Comparison of ENCODE assay signal across 13 cellular contexts in the genomic region with DNA sequence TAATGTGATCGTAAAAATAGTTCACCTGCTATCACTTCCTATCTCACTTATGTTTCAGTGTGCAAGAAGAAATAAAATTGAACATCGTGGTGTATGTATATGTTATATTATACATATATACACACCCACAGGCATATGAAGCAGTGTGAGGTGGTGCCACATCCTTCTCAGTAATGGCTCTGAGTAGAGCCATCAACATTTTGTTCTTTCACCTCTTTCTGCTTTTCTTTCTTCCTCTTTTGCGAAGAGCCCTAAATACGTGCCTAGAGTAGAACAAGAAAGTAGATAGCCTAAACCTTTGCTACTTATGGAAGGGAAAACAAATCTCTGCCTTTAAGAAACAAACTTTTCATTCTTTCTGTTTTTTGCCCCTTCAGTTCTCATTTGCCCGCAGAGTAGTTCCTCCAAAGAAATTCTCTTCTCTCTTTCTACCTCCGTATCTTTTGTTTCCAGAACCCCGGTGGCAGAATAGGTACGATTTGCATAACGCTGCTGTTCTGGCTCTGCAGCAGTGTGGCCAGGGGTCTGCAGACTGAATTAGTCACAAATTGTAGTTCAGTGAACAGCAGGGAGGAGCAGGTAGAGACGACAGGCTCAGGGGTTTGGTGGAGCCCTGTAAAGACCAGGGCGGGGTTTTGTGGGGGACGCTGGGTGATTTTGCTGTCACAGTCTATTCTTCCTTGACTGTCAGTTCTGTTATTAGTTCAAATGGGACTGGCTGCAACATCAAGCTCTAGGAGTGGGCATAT. TPM values are rescaled to one million over a fixed set of nuclear protein-coding genes. Genes with fewer than 3 reads are reported as not detected.
A peak's percentile ranks its signal among the peaks of the same experiment; 100 is the strongest.
DNase-seq lines count a peak whose midpoint lies in the region; ATAC-seq, FAIRE-seq and TF ChIP-seq lines count a peak whose summit lies in the region.
"Had no signal": no experiment of that assay in that cellular context is flagged by ENCODE, and none has a peak within 500 bp of the region (broad histone marks: within the 10 kb centered on the region; RNA-seq: fewer than 3 reads in every experiment).

No MANE protein-coding gene starts in this region.

- in situ Hi-C loops in GM23248 (cut with MboI): no loop called here

- H3K79me2 ChIP-seq in GM23248 (ENCODE audit: insufficient read depth): no peaks in the 10 kb centered on the region
- no peaks in the 10 kb centered on the region for H3K79me2 ChIP-seq in OCI-LY3 (ENCODE audit: low read length)
- H3K79me2 ChIP-seq in keratinocyte (ENCODE audit: control insufficient read depth, insufficient read depth, low read length): no peaks in the 10 kb centered on the region

- peaks cover 27% of the 10 kb centered on the region for H3K4me1 ChIP-seq in GM23248 (ENCODE audit: insufficient read depth)
- peaks cover 10% of the 10 kb centered on the region for H3K4me1 ChIP-seq in OCI-LY3 (ENCODE audit: low read length)
- H3K4me1 ChIP-seq in keratinocyte (ENCODE audit: control insufficient read depth, extremely low read depth, insufficient read depth, low read length): peaks cover 23% of the 10 kb centered on the region

- no peak for DNase-seq in GM23248
- DNase-seq in keratinocyte (ENCODE audit: low read depth, low spot score): no peak
- DNase-seq in activated CD4-positive, alpha-beta T cell treated with anti-CD3 and anti-CD28 coated beads, Interleukin-2, amount 50 U/mL, for 48 hours: no peak
- DNase-seq in NCI-H82 (lab: John Stamatoyannopoulos, UW): no peak
- DNase-seq: activated gamma-delta T cell treated with Interleukin-2 at 50 U/mL for 16 hours, mesendoderm, ovary had no signal

- FAIRE-seq in keratinocyte (lab: Jason Lieb, UNC): no peak

- H3K9me1 ChIP-seq in keratinocyte (ENCODE audit: control insufficient read depth, extremely low read depth, insufficient read depth, low read length): no peaks in the 10 kb centered on the region

- 65 to 68% methylated on average over 12 of the region's 12 CpGs for WGBS in GM23248 (ENCODE audit: low coverage in 1 of 2, low lambda C conversion rate in 2 of 2, missing lambda C conversion rate in 2 of 2), 2 experiments

- no peaks in the 10 kb centered on the region for H3K9me2 ChIP-seq in GM23248 (ENCODE audit: insufficient read depth)

- H3K36me3 ChIP-seq in GM23248 (ENCODE audit: low read depth): no peaks in the 10 kb centered on the region
- H3K36me3 ChIP-seq in OCI-LY3 (replicated peaks; ENCODE audit: low read depth, low read length): no peaks in the 10 kb centered on the region
- no peaks in the 10 kb centered on the region for H3K36me3 ChIP-seq in keratinocyte (ENCODE audit: control insufficient read depth in 2 of 2, extremely low read depth in 1 of 2, insufficient read depth in 2 of 2, low read length in 2 of 2)
- H3K36me3 ChIP-seq: ovary, SJSA1 had no signal

- peak; percentile 77 for ATAC-seq in GM18502 (IDR thresholded peaks at IDR 0.05; ENCODE audit: poor library complexity, unreplicated experiment)
- ATAC-seq in GM18517 (IDR thresholded peaks at IDR 0.05; ENCODE audit: unreplicated experiment): no peak
- no peak for ATAC-seq in HG02970 (IDR thresholded peaks at IDR 0.05; ENCODE audit: low FRiP score, unreplicated experiment)

- H3K9ac ChIP-seq in GM23248 (no peak overlapping the region), OCI-LY3 (ENCODE audit: low read length) (peak overlapping the region; percentile 10; the same call in 1 of the 2 replicates), keratinocyte (ENCODE audit: control insufficient read depth, extremely low read depth, insufficient read depth, low read length) (no peak overlapping the region)

- H2AFZ ChIP-seq in GM23248: peak overlapping the region; percentile 59; the same call in 1 of the 2 replicates
- H2AFZ ChIP-seq in OCI-LY3 (ENCODE audit: low read depth, low read length): peak overlapping the region; percentile 90
- peak overlapping the region; percentile 59 for H2AFZ ChIP-seq in keratinocyte (ENCODE audit: control insufficient read depth, low read length)

- peaks cover 16% of the 10 kb centered on the region for H3F3A ChIP-seq in GM23248 (ENCODE audit: insufficient read depth)

- no peaks in the 10 kb centered on the region for H3K9me3 ChIP-seq in GM23248 (ENCODE audit: low read depth)
- no peaks in the 10 kb centered on the region for H3K9me3 ChIP-seq in OCI-LY3 (ENCODE audit: insufficient read depth, low read length)
- no peaks in the 10 kb centered on the region for H3K9me3 ChIP-seq in keratinocyte (ENCODE audit: control insufficient read depth, low read depth, low read length)
- H3K9me3 ChIP-seq: body of pancreas, ovary, SJSA1 had no signal

- H3K27me3 ChIP-seq in GM23248 (replicated peaks; ENCODE audit: insufficient read depth): no peaks in the 10 kb centered on the region
- H3K27me3 ChIP-seq in OCI-LY3 (ENCODE audit: low read depth, low read length): no peaks in the 10 kb centered on the region
- H3K27me3 ChIP-seq in keratinocyte (ENCODE audit: control insufficient read depth, extremely low read depth, insufficient read depth, low read length): no peaks in the 10 kb centered on the region
- H3K27me3 ChIP-seq: body of pancreas, ovary, SJSA1 had no signal

- no peak overlapping the region for H3K4me3 ChIP-seq in GM23248
- H3K4me3 ChIP-seq in OCI-LY3 (ENCODE audit: low read length): peak overlapping the region; percentile 77
- H3K4me3 ChIP-seq in keratinocyte (ENCODE audit: control insufficient read depth in 2 of 3, extremely low read depth in 1 of 3, insufficient read depth in 2 of 3, low read depth in 1 of 3, low read length in 3 of 3): no peak overlapping the region
- H3K4me3 ChIP-seq: body of pancreas, ovary, SJSA1 had no signal

- dilution Hi-C loops in keratinocyte (cut with MboI; ENCODE audit: extremely low pct_ligation_motif_present, low sequenced_read_pairs): no loop called here

- no peaks in the 10 kb centered on the region for H4K20me1 ChIP-seq in GM23248 (ENCODE audit: insufficient read depth)
- no peaks in the 10 kb centered on the region for H4K20me1 ChIP-seq in OCI-LY3 (ENCODE audit: insufficient read depth, low read length)
- no peaks in the 10 kb centered on the region for H4K20me1 ChIP-seq in keratinocyte (ENCODE audit: control insufficient read depth, extremely low read depth, insufficient read depth, low read length)

- TF ChIP-seq CTCF in OCI-LY3 (IDR thresholded peaks at IDR 0.05; ENCODE audit: low read depth, low read length) (no peak), keratinocyte (optimal IDR thresholded peaks at IDR 0.05 in 1 of 3, IDR thresholded peaks at IDR 0.05 in 1 of 3, conservative IDR thresholded peaks at IDR 0.05 in 1 of 3; ENCODE audit: extremely low read depth in 1 of 3, insufficient read depth in 2 of 3, low read length in 3 of 3) (no peak)

- H3K27ac ChIP-seq in GM23248 (no peak overlapping the region), OCI-LY3 (ENCODE audit: low read length) (no peak overlapping the region), keratinocyte (ENCODE audit: control insufficient read depth, insufficient read depth, low read length) (no peak overlapping the region)
- H3K27ac ChIP-seq: body of pancreas, ovary, SJSA1 had no signal

- H3K4me2 ChIP-seq in GM23248 (ENCODE audit: unreplicated experiment): no peak overlapping the region
- H3K4me2 ChIP-seq in OCI-LY3 (ENCODE audit: low read length): peak overlapping the region; percentile 83
- H3K4me2 ChIP-seq in keratinocyte (ENCODE audit: control insufficient read depth, extremely low read depth, insufficient read depth, low read depth, low read length): no peak overlapping the region

RNA-seq across cellular contexts. Expression of gene PJA2, which starts 40.5 kb away (rescaled TPM):
- total RNA-seq in GM23248 (2014; rRNA removed; shearing (Covaris generic)): 95.3 and 97.0 TPM in 2 replicates
- polyA plus RNA-seq in GM23248 (2016; fragmentation: Nextera tagmentation; extraction: Ambion mirVana): 76.4 and 79.8 TPM in 2 replicates
- 28.1 to 49.3 TPM (median 38.5 TPM) in 3 replicates for polyA plus RNA-seq in keratinocyte
- polyA plus RNA-seq in keratinocyte (2011; ENCODE audit: low read depth): 39.3 TPM
- 24.3 and 46.9 TPM in 2 replicates for polyA plus RNA-seq in keratinocyte (2011; cell fraction: cytosol; rRNA removed)
- polyA plus RNA-seq in keratinocyte (2011; cell fraction: nucleus; rRNA removed): 37.7 and 49.6 TPM in 2 replicates
- polyA plus RNA-seq in keratinocyte (2012; ENCODE audit: low replicate concordance): 26.3 and 34.2 TPM in 2 replicates
- 17.2 to 67.4 TPM (median 42.4 TPM) in 3 replicates for polyA minus RNA-seq in keratinocyte
- 33.6 TPM for polyA minus RNA-seq in keratinocyte (2011; cell fraction: cytosol; rRNA and poly(A)+ RNA removed)
- 32.6 and 65.2 TPM in 2 replicates for polyA minus RNA-seq in keratinocyte (2011; cell fraction: nucleus; rRNA and poly(A)+ RNA removed)
